ENCODE assay signal across 23 cellular contexts in genomic region chr9:38153152-38153909, GRCh38.
"Had no signal": no experiment of that assay in that cellular context is flagged by ENCODE, and none has a peak within 500 bp of the region (broad histone marks: within the 10 kb centered on the region; RNA-seq: fewer than 3 reads in every experiment).

No MANE protein-coding gene starts in this region.

- FAIRE-seq: islet of Langerhans had no signal

- H3K36me3 ChIP-seq: gastroesophageal sphincter, prostate gland, thoracic aorta, upper lobe of right lung had no signal

- H3K27ac ChIP-seq: coronary artery, gastroesophageal sphincter, prostate gland, thoracic aorta, upper lobe of right lung had no signal

- H3K4me1 Mint-ChIP-seq: activated CD4-positive, alpha-beta T cell treated with anti-CD3 and anti-CD28 coated beads, Interleukin-2, amount 10 ng/mL, durations not matched to agents 24 days and 14 days; activated naive CD4-positive, alpha-beta T cell treated with anti-CD3 and anti-CD28 coated beads, Interleukin-2, amount 10 ng/mL, durations not matched to agents 7 days and 5 days; stimulated activated effector memory CD8-positive, alpha-beta T cell treated with anti-CD3 and anti-CD28 coated beads, Interleukin-12 subunit alpha, Interleukin-12 subunit beta, amount 100 ng/mL, for 72 hours had no signal

- DNase-seq: activated CD4-positive, alpha-beta T cell treated with anti-CD3 and anti-CD28 coated beads, Interleukin-2, amount 10 ng/mL, durations not matched to agents 24 days and 14 days; activated CD4-positive, CD25-positive, alpha-beta regulatory T cell; activated CD8-positive, alpha-beta T cell treated with anti-CD3 and anti-CD28 coated beads for 36 hours; activated naive CD4-positive, alpha-beta T cell treated with anti-CD3 and anti-CD28 coated beads, Interleukin-2, amount 10 ng/mL, durations not matched to agents 7 days and 5 days; activated T-cell treated with anti-CD3 and anti-CD28 coated beads, Interleukin-2, amount 50 U/mL, for 1 hour; aorta; hippocampal formation; left colon; mammary epithelial cell; midbrain; nephron progenitor cell; occipital lobe; stimulated activated CD4-positive, alpha-beta T cell treated with anti-CD3 and anti-CD28 coated beads, Interleukin-4, amount 100 ng/mL, for 24 hours; T1000; upper lobe of right lung had no signal

- ATAC-seq: activated CD8-positive, alpha-beta T cell treated with anti-CD3 and anti-CD28 coated beads for 36 hours; esophagus mucosa; gastroesophageal sphincter; left colon; sciatic nerve; stimulated activated effector memory CD8-positive, alpha-beta T cell treated with anti-CD3 and anti-CD28 coated beads, Interleukin-12 subunit alpha, Interleukin-12 subunit beta, amount 100 ng/mL, for 72 hours; upper lobe of right lung had no signal

- H3K4me3 ChIP-seq: coronary artery, gastroesophageal sphincter, prostate gland, thoracic aorta, upper lobe of right lung had no signal

- H3K4me1 ChIP-seq: gastroesophageal sphincter, prostate gland, upper lobe of right lung had no signal

- H3K27ac Mint-ChIP-seq: activated CD4-positive, alpha-beta T cell treated with anti-CD3 and anti-CD28 coated beads, Interleukin-2, amount 10 ng/mL, durations not matched to agents 24 days and 14 days; activated CD8-positive, alpha-beta T cell treated with anti-CD3 and anti-CD28 coated beads for 36 hours; activated naive CD4-positive, alpha-beta T cell treated with anti-CD3 and anti-CD28 coated beads, Interleukin-2, amount 10 ng/mL, durations not matched to agents 7 days and 5 days; nephron progenitor cell; stimulated activated effector memory CD8-positive, alpha-beta T cell treated with anti-CD3 and anti-CD28 coated beads, Interleukin-12 subunit alpha, Interleukin-12 subunit beta, amount 100 ng/mL, for 72 hours had no signal

- H3K36me3 Mint-ChIP-seq: activated naive CD4-positive, alpha-beta T cell treated with anti-CD3 and anti-CD28 coated beads, Interleukin-2, amount 10 ng/mL, durations not matched to agents 7 days and 5 days; stimulated activated effector memory CD8-positive, alpha-beta T cell treated with anti-CD3 and anti-CD28 coated beads, Interleukin-12 subunit alpha, Interleukin-12 subunit beta, amount 100 ng/mL, for 72 hours had no signal

- H3K27me3 ChIP-seq: upper lobe of right lung had no signal

- H3K9me3 Mint-ChIP-seq: activated CD4-positive, alpha-beta T cell treated with anti-CD3 and anti-CD28 coated beads, Interleukin-2, amount 10 ng/mL, durations not matched to agents 24 days and 14 days; activated CD8-positive, alpha-beta T cell treated with anti-CD3 and anti-CD28 coated beads for 36 hours; activated naive CD4-positive, alpha-beta T cell treated with anti-CD3 and anti-CD28 coated beads, Interleukin-2, amount 10 ng/mL, durations not matched to agents 7 days and 5 days; nephron progenitor cell; stimulated activated effector memory CD8-positive, alpha-beta T cell treated with anti-CD3 and anti-CD28 coated beads, Interleukin-12 subunit alpha, Interleukin-12 subunit beta, amount 100 ng/mL, for 72 hours had no signal

- H3K9me3 ChIP-seq: gastroesophageal sphincter, prostate gland, thoracic aorta, upper lobe of right lung had no signal

- H3K4me3 Mint-ChIP-seq: activated CD4-positive, alpha-beta T cell treated with anti-CD3 and anti-CD28 coated beads, Interleukin-2, amount 10 ng/mL, durations not matched to agents 24 days and 14 days; activated CD8-positive, alpha-beta T cell treated with anti-CD3 and anti-CD28 coated beads for 36 hours; activated naive CD4-positive, alpha-beta T cell treated with anti-CD3 and anti-CD28 coated beads, Interleukin-2, amount 10 ng/mL, durations not matched to agents 7 days and 5 days; nephron progenitor cell; stimulated activated effector memory CD8-positive, alpha-beta T cell treated with anti-CD3 and anti-CD28 coated beads, Interleukin-12 subunit alpha, Interleukin-12 subunit beta, amount 100 ng/mL, for 72 hours had no signal
